1 cellular context compared by ENCODE assay signal in the genomic region with DNA sequence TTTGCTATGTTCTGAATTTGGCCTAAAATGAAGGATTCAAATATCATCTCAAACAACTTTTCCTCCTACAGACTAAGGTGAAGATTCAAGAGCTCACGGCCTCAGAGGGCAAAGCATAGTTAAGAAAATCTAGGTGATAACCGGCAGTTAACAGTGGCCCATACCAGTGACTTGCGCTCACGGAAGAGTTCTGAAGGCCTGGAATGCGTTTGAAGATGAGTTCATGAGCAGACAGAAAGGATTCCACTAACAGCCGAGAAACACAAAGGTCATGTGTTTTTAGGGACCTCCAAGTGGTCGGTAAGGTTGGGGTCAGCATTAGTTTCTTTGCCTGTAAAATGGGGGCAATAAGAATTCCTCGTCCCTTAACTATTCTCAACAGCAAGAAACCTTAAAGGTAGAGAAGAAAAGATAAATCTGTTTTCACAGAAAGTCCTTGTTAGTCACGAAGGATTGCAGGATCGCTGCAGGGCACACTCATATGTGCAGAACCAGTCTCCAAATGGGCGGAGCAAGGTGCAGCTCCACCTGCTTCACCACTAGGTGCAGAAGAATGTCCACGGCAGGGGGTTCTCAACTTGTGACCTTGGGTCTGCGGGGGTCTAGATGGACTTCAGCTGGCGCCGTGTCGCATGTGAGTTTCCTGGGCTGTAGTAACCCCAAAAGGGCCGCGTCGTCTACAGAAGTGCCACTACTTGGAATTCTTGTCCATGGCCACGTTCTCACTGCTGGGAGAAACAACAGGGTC.
TF ChIP-seq lines count a peak whose summit lies in the region.

No MANE protein-coding gene starts in this region.

TF ChIP-seq in IMR-90, 13 proteins besides CTCF, POLR2A, EP300 and RAD21:
- TF ChIP-seq SMC3 (IDR thresholded peaks at IDR 0.05; ENCODE audit: low read depth, low read length): no peak
- no peak for TF ChIP-seq CHD1 (IDR thresholded peaks at IDR 0.05; ENCODE audit: low read depth, low read length)
- no peak for TF ChIP-seq MXI1 (IDR thresholded peaks at IDR 0.05; ENCODE audit: borderline replicate concordance, low read depth, low read length)
- no peak for TF ChIP-seq MAFK (IDR thresholded peaks at IDR 0.05; ENCODE audit: low read depth, low read length)
- TF ChIP-seq RCOR1 (IDR thresholded peaks at IDR 0.05; ENCODE audit: insufficient replicate concordance, low read length): no peak
